Comparison of ENCODE assay signal across 23 cellular contexts in the genomic region with DNA sequence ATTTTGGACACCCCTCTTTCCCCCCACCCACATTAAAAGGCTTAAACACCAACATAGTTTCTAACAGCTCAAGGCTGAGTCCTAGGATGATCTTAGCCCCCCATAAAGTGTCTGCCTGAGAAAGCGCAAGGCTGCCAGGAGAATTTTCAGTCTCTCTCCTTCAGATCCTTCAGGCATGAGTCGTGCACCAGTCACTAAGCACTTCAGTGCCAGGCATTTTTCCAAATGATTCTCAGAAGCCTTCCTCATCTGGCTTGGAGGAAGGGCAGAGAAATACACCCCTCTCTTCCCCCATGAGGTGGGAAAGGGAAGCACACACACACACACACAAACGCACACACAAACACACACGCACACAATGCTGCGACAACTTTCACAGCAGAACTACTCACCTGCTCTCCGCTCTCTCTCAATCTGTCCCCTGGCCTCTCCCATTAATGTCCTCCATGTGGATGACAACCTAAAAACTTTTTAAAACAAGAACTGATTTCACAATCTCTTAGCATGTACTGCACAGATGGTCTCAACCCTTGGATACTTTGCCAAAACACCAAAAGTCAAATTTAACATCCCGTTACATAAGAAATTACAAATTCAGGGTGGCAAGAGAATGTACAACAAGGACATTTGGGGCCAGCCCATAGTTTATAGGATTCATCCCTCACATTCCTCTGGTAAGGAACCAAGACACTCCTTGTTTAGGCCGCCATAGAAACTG. TPM values are rescaled to one million over a fixed set of nuclear protein-coding genes. Genes with fewer than 3 reads are reported as not detected.
DNase-seq lines count a peak whose midpoint lies in the region; ATAC-seq and TF ChIP-seq lines count a peak whose summit lies in the region.
"Had no signal": no experiment of that assay in that cellular context is flagged by ENCODE, and none has a peak within 500 bp of the region (broad histone marks: within the 10 kb centered on the region; RNA-seq: fewer than 3 reads in every experiment).

No MANE protein-coding gene starts in this region.

- intact Hi-C loops in thyroid gland (cut with DNase I) = no loop called here

- no peak for ATAC-seq in HG02798 (IDR thresholded peaks at IDR 0.05; ENCODE audit: poor library complexity, unreplicated experiment)
- ATAC-seq in GM18858 (IDR thresholded peaks at IDR 0.05; ENCODE audit: unreplicated experiment) = no peak
- ATAC-seq: activated naive CD8-positive, alpha-beta T cell treated with anti-CD3 and anti-CD28 coated beads, Interleukin-2, amount 50 U/mL, for 24 hours had no signal

- peak overlapping the region; percentile 19 for H3K9ac ChIP-seq in adipocyte (ENCODE audit: low read length)
- H3K9ac ChIP-seq: neural progenitor cell had no signal

- H3K4me1 ChIP-seq in adipocyte (ENCODE audit: control insufficient read depth, insufficient read depth, low read length) = peaks cover 59% of the 10 kb centered on the region
- peaks cover 51% of the 10 kb centered on the region in 2 donors for H3K4me1 ChIP-seq in thyroid gland
- H3K4me1 ChIP-seq: neural progenitor cell had no signal

- DNase-seq in GM03348 (ENCODE audit: low spot score) = peak; percentile 68
- DNase-seq in adipocyte (ENCODE audit: low read depth) = peak; percentile 50
- DNase-seq in inferior parietal cortex (ENCODE audit: extremely low spot score) = peak; percentile 34
- DNase-seq in thyroid gland = peak; percentile 64
- no peak for DNase-seq in NCI-H2196 treated with DMSO at 0.1 percent for 48 hours (lab: John Stamatoyannopoulos, UW; ENCODE audit: unreplicated experiment)
- DNase-seq: activated gamma-delta T cell treated with Interleukin-2 at 50 U/mL for 16 hours; activated naive CD8-positive, alpha-beta T cell treated with anti-CD3 and anti-CD28 coated beads, Interleukin-2, amount 50 U/mL, for 24 hours; activated T-cell treated with anti-CD3 and anti-CD28 coated beads, Interleukin-2, amount 50 U/mL, for 24 hours; brain microvascular endothelial cell; CD4-positive, alpha-beta memory T cell; effector memory CD4-positive, alpha-beta T cell; GDM1; glutamatergic neuron; Karpas-422; mammary epithelial cell; NCI-H146; NCI-H2171; NCI-H69; stimulated activated CD4-positive, alpha-beta T cell treated with anti-CD3 and anti-CD28 coated beads, Interleukin-1b, Interleukin-23, amount 100 ng/mL, for 48 hours had no signal

- TF ChIP-seq CTCF in thyroid gland (IDR thresholded peaks at IDR 0.05) = peak in 2 of 6 experiments; percentile 10 to 41

- WGBS in thyroid gland, 2 donors = 45 to 59% methylated on average over 8 of the region's 8 CpGs

- no peak overlapping the region for H3K4me3 ChIP-seq in adipocyte (ENCODE audit: low read length)
- no peak overlapping the region for H3K4me3 ChIP-seq in thyroid gland (replicated peaks in 1 of 3)
- H3K4me3 ChIP-seq: neural progenitor cell, skin epidermis had no signal

- H3K27me3 ChIP-seq in adipocyte (replicated peaks; ENCODE audit: control insufficient read depth, insufficient read depth, low read length) = no peaks in the 10 kb centered on the region
- no peaks in the 10 kb centered on the region for H3K27me3 ChIP-seq in thyroid gland
- H3K27me3 ChIP-seq: brain microvascular endothelial cell, neural progenitor cell had no signal

- H3K9me3 ChIP-seq in adipocyte (ENCODE audit: control insufficient read depth, low read length) = no peaks in the 10 kb centered on the region
- no peaks in the 10 kb centered on the region for H3K9me3 ChIP-seq in thyroid gland

- TF ChIP-seq POLR2A in thyroid gland (IDR thresholded peaks at IDR 0.05) = no peak

- peak overlapping the region; percentile 76 to 90 (median 87) for H3K27ac ChIP-seq in thyroid gland
- H3K27ac ChIP-seq: brain microvascular endothelial cell, neural progenitor cell had no signal

- no peaks in the 10 kb centered on the region for H3K36me3 ChIP-seq in adipocyte (ENCODE audit: control insufficient read depth, insufficient read depth, low read length, severe bottlenecking)
- H3K36me3 ChIP-seq in thyroid gland = no peaks in the 10 kb centered on the region
- H3K36me3 ChIP-seq: brain microvascular endothelial cell, neural progenitor cell had no signal

RNA-seq across cellular contexts. Expression of a gene that starts 49.8 kb away (rescaled TPM):
- 10 to 100 TPM; 40.7 to 55.5 (median 48.9) TPM for total RNA-seq in thyroid gland

RNA-seq across cellular contexts. Expression of a gene that starts 59.3 kb away (rescaled TPM):
- 10 to 100 TPM in 3 of 4 donors, 1 to 10 TPM in 1; 4.5 to 38.4 (median 10.6) TPM for total RNA-seq in thyroid gland
- total RNA-seq: CD4-positive, alpha-beta memory T cell had no signal
